In genomic region chr19:57487477-57488298, GRCh38 we compare ENCODE assay signal across 8 cellular contexts. TPM values are rescaled to one million over a fixed set of nuclear protein-coding genes. Genes with fewer than 3 reads are reported as not detected.
DNase-seq lines count a peak whose midpoint lies in the region; ATAC-seq and TF ChIP-seq lines count a peak whose summit lies in the region.
"Not testable (repeated sequence)": the region's sequence is repeated elsewhere in the genome, so short reads cannot be mapped to it uniquely, and the experiment has no call there.

ZNF419 (plus strand) TSS chr19:57487750; CDS start chr19:57487951, 201 bp downstream.

- H3K9ac ChIP-seq in Loucy (ENCODE audit: low read depth, low read length, poor library complexity, severe bottlenecking), result peak within 1 kb of the TSS; percentile 83

- peaks cover 15% of the 10 kb centered on the region for H3K4me1 Mint-ChIP-seq in nephron progenitor cell

- peak within 1 kb of the TSS; percentile 97 for H3K4me3 ChIP-seq in Loucy (ENCODE audit: low read length, poor library complexity, severe bottlenecking)

- not testable (repeated sequence) for H3K9me2 ChIP-seq in Loucy (replicated peaks; ENCODE audit: low read depth, low read length)

- peak within 1 kb of the TSS; percentile 84 for H3K4me2 ChIP-seq in Loucy (ENCODE audit: low read depth, low read length, poor library complexity, severe bottlenecking)

- not testable (repeated sequence) for TF ChIP-seq CTCF in Loucy (conservative IDR thresholded peaks at IDR 0.05; ENCODE audit: low read length); RWPE1 (conservative IDR thresholded peaks at IDR 0.05; ENCODE audit: low read depth); nephron progenitor cell (IDR thresholded peaks at IDR 0.05)

- peaks cover 16% of the 10 kb centered on the region for H3K27me3 ChIP-seq in Loucy (ENCODE audit: insufficient read depth, low read length, poor library complexity, severe bottlenecking)

- H3K4me1 ChIP-seq in Loucy (ENCODE audit: insufficient read depth, low read length, poor library complexity, severe bottlenecking), result peaks cover 12% of the 10 kb centered on the region

- H3K36me3 Mint-ChIP-seq in nephron progenitor cell (ENCODE audit: low read depth), result peaks cover 70% of the 10 kb centered on the region

- peak within 1 kb of the TSS; percentile 70 for H3K27ac ChIP-seq in RWPE1

- peaks cover 13% of the 10 kb centered on the region for H3K27me3 Mint-ChIP-seq in nephron progenitor cell (ENCODE audit: low read depth, poor library complexity)

- H3K27ac Mint-ChIP-seq in nephron progenitor cell, result not testable (repeated sequence)

- H2AFZ ChIP-seq in Loucy (ENCODE audit: low read length), result peak within 1 kb of the TSS; percentile 96

- H3K9me3 Mint-ChIP-seq in nephron progenitor cell, result peaks cover 74% of the 10 kb centered on the region

- H3K9me3 ChIP-seq in Loucy (ENCODE audit: insufficient read depth, low read depth, low read length), result not testable (repeated sequence)

- H4K20me1 ChIP-seq in Loucy (ENCODE audit: insufficient read depth, low read length, poor library complexity, severe bottlenecking), result not testable (repeated sequence)

- peak; percentile 98 for ATAC-seq in stimulated activated naive CD8-positive, alpha-beta T cell treated with anti-CD3 and anti-CD28 coated beads, Interleukin-15, Interleukin-2, amounts not matched to agents 100 U/mL and 50 U/mL, for 24 hours

- CTCF ChIA-PET in RWPE1 (lab: Yijun Ruan, JAX), result interaction anchor here (0.7 kb wide), 1 partner anchor 755 kb away, joined by 3 read pairs; no protein-coding TSS in a partner anchor

- H3K4me3 Mint-ChIP-seq in nephron progenitor cell, result peak within 1 kb of the TSS; percentile 85

- H3K79me2 ChIP-seq in Loucy (ENCODE audit: insufficient read depth, low read length), result peaks cover 12% of the 10 kb centered on the region; the same call in 1 of the 2 replicates

- POLR2A ChIA-PET in RWPE1 (lab: Yijun Ruan, JAX; ENCODE audit: low non-redundant PET), result not testable (repeated sequence)

- DNase-seq in ELF-1 (ENCODE audit: low read depth, low spot score) (peak; percentile 91), H4 (ENCODE audit: low spot score) (peak; percentile 88), RWPE1 (ENCODE audit: low spot score) (peak; percentile 90), fibroblast of the conjunctiva (ENCODE audit: low read depth) (peak; percentile 61), nephron progenitor cell (peak; percentile 88)
- DNase-seq in activated T-helper 9 cell treated with anti-CD3 and anti-CD28 coated beads, Interleukin-2, amount 50 U/mL, for 16 hours (ENCODE audit: low read depth), result peak; percentile 93
- peak; percentile 94 for DNase-seq in stimulated activated naive CD8-positive, alpha-beta T cell treated with anti-CD3 and anti-CD28 coated beads, Interleukin-15, Interleukin-2, amounts not matched to agents 100 U/mL and 50 U/mL, for 24 hours

- not testable (repeated sequence) for H3K36me3 ChIP-seq in Loucy (ENCODE audit: insufficient read depth, low read length)

- not testable (repeated sequence) for H3F3A ChIP-seq in Loucy (ENCODE audit: low read depth)

RNA-seq across cellular contexts. Expression of gene ZNF419, which starts in this region (rescaled TPM):
- total RNA-seq in H4 (2014; rRNA removed; shearing (Covaris generic)), result 12.4 and 18.0 TPM in 2 replicates

Comparison
In these comparisons a context has a peak if more than half of its experiments do, and no peak if none do; other contexts are left out.
1. Peak in every context shown above with its lines: DNase-seq, ATAC-seq, H3K4me3 ChIP-seq and H3K27ac ChIP-seq.